In genomic region chr14:70622111-70622712, GRCh38 we compare ENCODE assay signal across 9 cellular contexts. TPM values are rescaled to one million over a fixed set of nuclear protein-coding genes. Genes with fewer than 3 reads are reported as not detected.
DNase-seq lines count a peak whose midpoint lies in the region; ATAC-seq, FAIRE-seq and TF ChIP-seq lines count a peak whose summit lies in the region.
"Had no signal": no experiment of that assay in that cellular context is flagged by ENCODE, and none has a peak within 500 bp of the region (broad histone marks: within the 10 kb centered on the region; RNA-seq: fewer than 3 reads in every experiment).

No MANE protein-coding gene starts in this region.

- no peak overlapping the region for H3K4me3 Mint-ChIP-seq in WTC11
- no peak overlapping the region for H3K4me3 Mint-ChIP-seq in effector memory CD8-positive, alpha-beta T cell
- no peak overlapping the region for H3K4me3 Mint-ChIP-seq in neural crest cell

- peaks cover 40% of the 10 kb centered on the region for H3K36me3 Mint-ChIP-seq in WTC11
- no peaks in the 10 kb centered on the region for H3K36me3 Mint-ChIP-seq in effector memory CD8-positive, alpha-beta T cell (ENCODE audit: insufficient read depth)
- peaks cover 2% of the 10 kb centered on the region for H3K36me3 Mint-ChIP-seq in neural crest cell (ENCODE audit: low read depth)

- ATAC-seq in A549 (peak; percentile 95 to 96), WTC11 (peak; percentile 100)
- ATAC-seq in effector memory CD8-positive, alpha-beta T cell (replicated peaks): peak; percentile 77

- H3K4me3 ChIP-seq in A549: no peak overlapping the region
- no peak overlapping the region for H3K4me3 ChIP-seq in GM12875 (ENCODE audit: low read depth, low read length)
- H3K4me3 ChIP-seq in MG63: no peak overlapping the region

- H3K9me3 ChIP-seq in A549: peaks cover 10% of the 10 kb centered on the region; the same call in 1 of the 3 replicates
- 0 out of 2 replicates have a peak, but pooled peaks cover 5% of the 10 kb centered on the region for H3K9me3 ChIP-seq in MG63

- POLR2A ChIA-PET in A549 (lab: Yijun Ruan, JAX): no interaction called here
- POLR2A ChIA-PET in WTC11 (lab: Charles Lee): no interaction called here

- no peak for TF ChIP-seq POLR2A in A549 (IDR thresholded peaks at IDR 0.05; ENCODE audit: low read length)

- peak; percentile 71 to 81 for TF ChIP-seq RAD21 in A549 (conservative IDR thresholded peaks at IDR 0.05 in 1 of 2, IDR thresholded peaks at IDR 0.05 in 1 of 2)

- H3K4me1 ChIP-seq in A549: no peaks in the 10 kb centered on the region

- no peaks in the 10 kb centered on the region for H3K27me3 Mint-ChIP-seq in WTC11 (ENCODE audit: low read depth)
- peaks cover 0 to 18% of the 10 kb centered on the region in 2 donors for H3K27me3 Mint-ChIP-seq in effector memory CD8-positive, alpha-beta T cell
- peaks cover 48% of the 10 kb centered on the region for H3K27me3 Mint-ChIP-seq in neural crest cell (ENCODE audit: low read depth)

- H3K9me3 Mint-ChIP-seq in WTC11: peaks cover 47% of the 10 kb centered on the region
- peaks cover 0 to 7% of the 10 kb centered on the region in 2 donors for H3K9me3 Mint-ChIP-seq in effector memory CD8-positive, alpha-beta T cell
- peaks cover 3% of the 10 kb centered on the region for H3K9me3 Mint-ChIP-seq in neural crest cell

- H3K36me3 ChIP-seq in MG63: no peaks in the 10 kb centered on the region

- WGBS in A549 (ENCODE audit: missing lambda C conversion rate): 10% methylated on average over 3 of the region's 3 CpGs

- no peaks in the 10 kb centered on the region for H3K4me1 Mint-ChIP-seq in WTC11
- H3K4me1 Mint-ChIP-seq in effector memory CD8-positive, alpha-beta T cell (ENCODE audit: low read depth in 2 of 2): no peaks in the 10 kb centered on the region
- no peaks in the 10 kb centered on the region for H3K4me1 Mint-ChIP-seq in neural crest cell

- peak; percentile 58 to 67 for DNase-seq in A549 (ENCODE audit: low read depth in 1 of 2, low spot score in 1 of 2)
- peak; percentile 3 for DNase-seq in NCI-H2029 (lab: John Stamatoyannopoulos, UW)
- DNase-seq in WTC11 (ENCODE audit: low spot score): peak; percentile 66
- peak; percentile 43 to 63 (median 47) for DNase-seq in effector memory CD8-positive, alpha-beta T cell
- DNase-seq in neural crest cell (ENCODE audit: low read depth, low spot score): peak; percentile 16
- no peak for DNase-seq in middle frontal gyrus (ENCODE audit: extremely low spot score, low spot score)
- DNase-seq in MG63: no peak

- TF ChIP-seq CTCF in A549 (IDR thresholded peaks at IDR 0.05) (peak; percentile 65), GM12875 (IDR thresholded peaks at IDR 0.05; ENCODE audit: borderline replicate concordance, insufficient read depth, low read depth, low read length) (peak; percentile 81), WTC11 (IDR thresholded peaks at IDR 0.05) (peak; percentile 46; the same call in 1 of the 2 replicates), neural crest cell (conservative IDR thresholded peaks at IDR 0.05) (peak; percentile 72)

- CTCF ChIA-PET in A549 (lab: Yijun Ruan, JAX): interaction anchor here (0.6 to 4.6 kb wide), 14 partner anchors 10 to 713 kb away, joined by 3 to 34 read pairs (median 4); partner anchors contain the start of gene MAP3K9
- CTCF ChIA-PET in WTC11 (lab: Charles Lee): interaction anchor here (1.0 to 3.1 kb wide), 5 partner anchors 86 to 195 kb away, joined by 4 to 15 read pairs (median 9); no protein-coding TSS in a partner anchor

- no peak overlapping the region for H3K4me2 ChIP-seq in A549

- no peak for TF ChIP-seq EP300 in A549 (IDR thresholded peaks at IDR 0.05)

- no peaks in the 10 kb centered on the region; the same call in 1 of the 2 replicates for H3K27me3 ChIP-seq in MG63

- H3K27ac Mint-ChIP-seq in WTC11 (no peak overlapping the region), neural crest cell (ENCODE audit: unreplicated experiment) (no peak overlapping the region)
- no peak overlapping the region for H3K27ac Mint-ChIP-seq in effector memory CD8-positive, alpha-beta T cell

- no peak overlapping the region for H3K27ac ChIP-seq in A549
- H3K27ac ChIP-seq: epithelial cell of prostate had no signal

- FAIRE-seq in A549 (lab: Jason Lieb, UNC): peak; percentile 93

TF ChIP-seq in A549, 52 proteins besides CTCF, POLR2A, EP300 and RAD21:
- no peak for TF ChIP-seq ZC3H11A (IDR thresholded peaks at IDR 0.05)
- no peak for TF ChIP-seq HOXB5 (CRISPR knock-in tag; IDR thresholded peaks at IDR 0.05)
- peak; percentile 83 for TF ChIP-seq SMC3 (IDR thresholded peaks at IDR 0.05)

TF ChIP-seq in WTC11, 78 proteins besides CTCF, POLR2A, EP300 and RAD21:
- no peak for TF ChIP-seq E2F4 (CRISPR knock-in tag; IDR thresholded peaks at IDR 0.05; ENCODE audit: borderline replicate concordance, low read depth)
- TF ChIP-seq EMX1 (CRISPR knock-in tag; IDR thresholded peaks at IDR 0.05): no peak
- no peak for TF ChIP-seq MXD4 (CRISPR knock-in tag; IDR thresholded peaks at IDR 0.05; ENCODE audit: borderline replicate concordance)
- TF ChIP-seq SP1 (CRISPR knock-in tag; conservative IDR thresholded peaks at IDR 0.05): no peak
- TF ChIP-seq FOXJ3 (CRISPR knock-in tag; IDR thresholded peaks at IDR 0.05; ENCODE audit: borderline replicate concordance): no peak
- TF ChIP-seq ZNF423 (CRISPR knock-in tag; IDR thresholded peaks at IDR 0.05): no peak
- no peak for TF ChIP-seq ZNF416 (CRISPR knock-in tag; IDR thresholded peaks at IDR 0.05)
- TF ChIP-seq TP53 (CRISPR knock-in tag; IDR thresholded peaks at IDR 0.05): no peak
- no peak for TF ChIP-seq GRHL2 (CRISPR knock-in tag; IDR thresholded peaks at IDR 0.05; ENCODE audit: insufficient replicate concordance, severe bottlenecking)
- no peak for TF ChIP-seq ATF3 (CRISPR knock-in tag; conservative IDR thresholded peaks at IDR 0.05)

RNA-seq across cellular contexts. Expression of gene TTC9, which starts 19.5 kb away (rescaled TPM):
- polyA plus RNA-seq in A549 (2011; rRNA removed) (2.0 TPM in 2 replicates), A549 (2017; fragmentation: RNase III; extraction: RNeasy Plus Mini Kit Qiagen cat#74134 plus additional on column Dnase treatment) (1.3 to 1.7 TPM (median 1.3 TPM) in 3 replicates)
- 0.93 and 1.2 TPM in 2 replicates for polyA plus RNA-seq in A549 (2012; cell fraction: cytosol; rRNA removed)
- 0.83 and 0.86 TPM in 2 replicates for polyA plus RNA-seq in A549 (2012; cell fraction: nucleus; rRNA removed)
- 1.3 and 2.0 TPM in 2 replicates for polyA minus RNA-seq in A549 (2011; rRNA and poly(A)+ RNA removed)
- total RNA-seq in WTC11 (2021) (21.4 to 26.2 TPM (median 22.5 TPM) in 3 replicates), neural crest cell (3.7 and 4.2 TPM in 2 replicates)
- total RNA-seq in MG63 (2014; rRNA removed; shearing (Covaris generic); ENCODE audit: low replicate concordance): not detected in 2 replicates

RNA-seq across cellular contexts. Expression of gene MED6, which starts 21.8 kb away (rescaled TPM):
- polyA plus RNA-seq in A549 (2011; rRNA removed) (74.6 and 85.5 TPM in 2 replicates), A549 (2017; fragmentation: RNase III; extraction: RNeasy Plus Mini Kit Qiagen cat#74134 plus additional on column Dnase treatment) (45.1 to 53.7 TPM (median 47.5 TPM) in 3 replicates)
- polyA plus RNA-seq in A549 (2012; cell fraction: cytosol; rRNA removed): 20.3 and 24.8 TPM in 2 replicates
- 12.0 and 19.3 TPM in 2 replicates for polyA plus RNA-seq in A549 (2012; cell fraction: nucleus; rRNA removed)
- polyA minus RNA-seq in A549 (2011; rRNA and poly(A)+ RNA removed): 27.2 TPM in 2 replicates
- total RNA-seq in WTC11 (2021) (45.0 to 46.3 TPM (median 45.1 TPM) in 3 replicates), neural crest cell (50.9 and 52.3 TPM in 2 replicates)
- 19.2 and 28.2 TPM in 2 replicates for total RNA-seq in MG63 (2014; rRNA removed; shearing (Covaris generic); ENCODE audit: low replicate concordance)

Comparison
In these comparisons a context has a peak if more than half of its experiments do, and no peak if none do; other contexts are left out.
1. DNase-seq: peak in A549 (2 of 2), NCI-H2029 (single experiment), WTC11 (single experiment), effector memory CD8-positive, alpha-beta T cell (3 of 3) and neural crest cell (single experiment); none in middle frontal gyrus (single experiment) and MG63 (single experiment).
2. Of the 8 proteins assayed by ChIP-seq in both WTC11 and A549: peak only in WTC11: none; only in A549: none; in both: CTCF; in neither: 7.
3. Peak in every context shown above with its lines, with median percentiles within 50 percentile points of each other: ATAC-seq and CTCF ChIP-seq.